ENCODE assay signal across 2 cellular contexts in the genomic region with DNA sequence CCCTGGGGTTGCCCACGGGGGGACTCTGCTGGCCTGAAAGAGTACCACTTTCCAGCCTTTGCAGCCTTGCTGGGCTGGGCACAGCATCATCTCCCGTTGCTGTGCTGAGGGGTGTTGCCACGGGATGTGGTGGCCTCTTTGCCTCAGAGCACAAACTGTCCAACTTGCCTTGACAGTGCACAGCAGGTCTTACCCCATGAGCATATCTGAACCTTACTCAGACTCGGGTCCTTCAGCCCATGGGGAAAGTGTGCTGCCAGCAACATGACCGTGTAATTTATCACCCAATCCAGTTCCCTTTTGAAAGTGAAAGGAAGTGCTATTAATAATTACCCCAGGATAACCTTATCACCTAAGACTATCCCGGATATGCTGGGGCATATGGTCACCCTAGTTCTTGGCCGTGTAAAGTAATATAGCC.
TF ChIP-seq lines count a peak whose summit lies in the region.

No MANE protein-coding gene starts in this region.

TF ChIP-seq in A549, 52 proteins besides CTCF, POLR2A, EP300 and RAD21 (continued from another document):
- TF ChIP-seq, protein P1, sequence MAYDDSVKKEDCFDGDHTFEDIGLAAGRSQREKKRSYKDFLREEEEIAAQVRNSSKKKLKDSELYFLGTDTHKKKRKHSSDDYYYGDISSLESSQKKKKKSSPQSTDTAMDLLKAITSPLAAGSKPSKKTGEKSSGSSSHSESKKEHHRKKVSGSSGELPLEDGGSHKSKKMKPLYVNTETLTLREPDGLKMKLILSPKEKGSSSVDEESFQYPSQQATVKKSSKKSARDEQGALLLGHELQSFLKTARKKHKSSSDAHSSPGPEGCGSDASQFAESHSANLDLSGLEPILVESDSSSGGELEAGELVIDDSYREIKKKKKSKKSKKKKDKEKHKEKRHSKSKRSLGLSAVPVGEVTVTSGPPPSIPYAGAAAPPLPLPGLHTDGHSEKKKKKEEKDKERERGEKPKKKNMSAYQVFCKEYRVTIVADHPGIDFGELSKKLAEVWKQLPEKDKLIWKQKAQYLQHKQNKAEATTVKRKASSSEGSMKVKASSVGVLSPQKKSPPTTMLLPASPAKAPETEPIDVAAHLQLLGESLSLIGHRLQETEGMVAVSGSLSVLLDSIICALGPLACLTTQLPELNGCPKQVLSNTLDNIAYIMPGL (CRISPR knock-in tag; IDR thresholded peaks at IDR 0.05; ENCODE audit: borderline replicate concordance) = no peak
- no peak for TF ChIP-seq ZC3H11A (IDR thresholded peaks at IDR 0.05)
- TF ChIP-seq ESRRA (IDR thresholded peaks at IDR 0.05; ENCODE audit: borderline replicate concordance, low read length) = no peak

TF ChIP-seq in SK-N-SH treated with all-trans-retinoic acid at 6 μM for 48 hours, 23 proteins besides CTCF, POLR2A, EP300 and RAD21 (continued from another document):
- TF ChIP-seq, protein P2, sequence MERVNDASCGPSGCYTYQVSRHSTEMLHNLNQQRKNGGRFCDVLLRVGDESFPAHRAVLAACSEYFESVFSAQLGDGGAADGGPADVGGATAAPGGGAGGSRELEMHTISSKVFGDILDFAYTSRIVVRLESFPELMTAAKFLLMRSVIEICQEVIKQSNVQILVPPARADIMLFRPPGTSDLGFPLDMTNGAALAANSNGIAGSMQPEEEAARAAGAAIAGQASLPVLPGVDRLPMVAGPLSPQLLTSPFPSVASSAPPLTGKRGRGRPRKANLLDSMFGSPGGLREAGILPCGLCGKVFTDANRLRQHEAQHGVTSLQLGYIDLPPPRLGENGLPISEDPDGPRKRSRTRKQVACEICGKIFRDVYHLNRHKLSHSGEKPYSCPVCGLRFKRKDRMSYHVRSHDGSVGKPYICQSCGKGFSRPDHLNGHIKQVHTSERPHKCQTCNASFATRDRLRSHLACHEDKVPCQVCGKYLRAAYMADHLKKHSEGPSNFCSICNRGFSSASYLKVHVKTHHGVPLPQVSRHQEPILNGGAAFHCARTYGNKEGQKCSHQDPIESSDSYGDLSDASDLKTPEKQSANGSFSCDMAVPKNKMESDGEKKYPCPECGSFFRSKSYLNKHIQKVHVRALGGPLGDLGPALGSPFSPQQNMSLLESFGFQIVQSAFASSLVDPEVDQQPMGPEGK (CRISPR knock-in tag; IDR thresholded peaks at IDR 0.05; ENCODE audit: borderline replicate concordance) = no peak
- TF ChIP-seq ZNF70 (CRISPR knock-in tag; IDR thresholded peaks at IDR 0.05) (no peak), SNAI2 (CRISPR knock-in tag; IDR thresholded peaks at IDR 0.05) (no peak), ISL1 (CRISPR knock-in tag; IDR thresholded peaks at IDR 0.05) (no peak), ARNTL (CRISPR knock-in tag; IDR thresholded peaks at IDR 0.05; ENCODE audit: borderline replicate concordance, low read depth) (no peak), ZFP3 (CRISPR knock-in tag; IDR thresholded peaks at IDR 0.05) (no peak), CSDC2 (CRISPR knock-in tag; IDR thresholded peaks at IDR 0.05) (no peak), GLIS3 (CRISPR knock-in tag; IDR thresholded peaks at IDR 0.05) (no peak), ZNF565 (CRISPR knock-in tag; conservative IDR thresholded peaks at IDR 0.05; ENCODE audit: low read depth) (no peak)
